Comparison of ENCODE assay signal across 19 cellular contexts in the genomic region with DNA sequence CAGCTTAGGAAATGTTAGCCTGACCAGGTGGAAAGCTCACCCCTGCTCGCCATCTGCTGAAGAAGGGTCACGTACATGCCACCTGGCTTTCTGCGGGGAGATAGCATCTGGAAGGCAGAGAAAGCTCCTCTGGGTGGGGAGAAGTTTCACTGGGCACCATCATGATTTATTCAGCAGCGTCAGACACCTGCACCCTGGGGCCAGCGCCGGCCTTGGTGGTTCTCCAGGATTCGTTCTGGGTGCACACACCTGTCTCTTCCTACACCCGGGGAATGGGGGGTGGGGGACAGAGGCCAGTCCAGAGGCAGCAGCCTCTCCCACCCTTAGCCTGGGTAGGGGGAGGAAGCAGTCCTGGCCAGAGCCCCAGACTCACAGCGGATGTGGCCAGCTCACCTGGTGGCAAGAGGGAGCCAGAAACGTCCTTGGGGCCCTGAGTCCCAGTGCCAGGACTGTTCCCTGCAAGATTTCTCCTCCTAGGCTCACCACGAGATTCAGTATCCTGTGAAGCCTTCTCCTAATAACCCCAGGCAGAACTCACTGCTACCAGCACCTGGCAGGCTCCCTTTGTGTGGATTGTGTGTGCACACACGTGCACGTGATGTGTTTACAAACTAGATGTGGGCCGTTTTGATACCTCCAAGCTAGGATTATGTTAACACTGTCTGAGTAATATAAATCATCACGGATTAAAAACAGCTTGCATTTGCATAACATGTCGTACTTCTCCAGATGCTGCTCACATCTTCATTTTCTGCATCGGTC. TPM values are rescaled to one million over a fixed set of nuclear protein-coding genes. Genes with fewer than 3 reads are reported as not detected.
DNase-seq lines count a peak whose midpoint lies in the region; ATAC-seq and TF ChIP-seq lines count a peak whose summit lies in the region.
"Had no signal": no experiment of that assay in that cellular context is flagged by ENCODE, and none has a peak within 500 bp of the region (broad histone marks: within the 10 kb centered on the region; RNA-seq: fewer than 3 reads in every experiment).

No MANE protein-coding gene starts in this region.

- DNase-seq in COR-L47 (lab: John Stamatoyannopoulos, UW) (peak; percentile 80), NCI-H1092 treated with DMSO at 0.1 percent for 48 hours (lab: John Stamatoyannopoulos, UW) (peak; percentile 83), NCI-H82 (lab: John Stamatoyannopoulos, UW) (peak; percentile 93), foreskin keratinocyte (no peak), HT-29 (ENCODE audit: low spot score) (no peak), ureter (ENCODE audit: low spot score) (no peak)
- DNase-seq in activated CD4-positive, CD25-positive, alpha-beta regulatory T cell (lab: John Stamatoyannopoulos, UW): no peak
- DNase-seq in activated CD4-positive, alpha-beta T cell treated with anti-CD3 and anti-CD28 coated beads, Interleukin-2, amount 50 U/mL, for 4 hours: no peak
- DNase-seq: activated B cell treated with CpG ODN at 0.5 μM for 24 hours; activated CD8-positive, alpha-beta memory T cell treated with anti-CD3 and anti-CD28 coated beads, Interleukin-2, amount 10 ng/mL, durations not matched to agents 7 days and 5 days; activated gamma-delta T cell treated with Interleukin-2 at 50 U/mL for 16 hours; GM23248; hippocampal formation; nucleus accumbens; stimulated activated CD4-positive, alpha-beta T cell treated with anti-CD3 and anti-CD28 coated beads, Interleukin-4, amount 100 ng/mL, for 24 hours; testis had no signal

- H3K27ac ChIP-seq in foreskin keratinocyte: no peak overlapping the region
- H3K27ac ChIP-seq: ascending aorta, GM23248, testis had no signal

- ATAC-seq in foreskin keratinocyte: peak; percentile 8
- ATAC-seq: activated CD8-positive, alpha-beta memory T cell treated with anti-CD3 and anti-CD28 coated beads, Interleukin-2, amount 10 ng/mL, durations not matched to agents 7 days and 5 days had no signal

- H3K4me1 ChIP-seq in foreskin keratinocyte: peaks cover 21% of the 10 kb centered on the region
- H3K4me1 ChIP-seq: ascending aorta had no signal

- TF ChIP-seq CTCF in foreskin keratinocyte (conservative IDR thresholded peaks at IDR 0.05): no peak

- no peaks in the 10 kb centered on the region for H3K27me3 ChIP-seq in foreskin keratinocyte
- H3K27me3 ChIP-seq: ascending aorta, esophagus muscularis mucosa, testis had no signal

RNA-seq across cellular contexts. Expression of gene RASD2, which starts 17.3 kb away (rescaled TPM):
- 0.07 TPM in 2 replicates for total RNA-seq in foreskin keratinocyte
- polyA plus RNA-seq in foreskin keratinocyte: 0.06 and 0.10 TPM in 2 replicates
- 0.05 TPM in 1 of 2 replicates, not detected in the other for total RNA-seq in HT-29 (2014; rRNA removed; shearing (Covaris generic))
- 8.7 TPM for total RNA-seq in ureter
- total RNA-seq: activated B cell treated with CpG ODN at 0.5 μM for 24 hours; T-helper 1 cell treated with Interleukin-12 subunit alpha and Interleukin-12 subunit beta and Interleukin-4 antibody, amounts not matched to agents 30 ng/mL and 1 ng/mL, for 36 hours had no signal

Comparison
In these comparisons a context has a peak if more than half of its experiments do, and no peak if none do; other contexts are left out.
1. DNase-seq: peak in COR-L47 (single experiment), NCI-H1092 treated with DMSO at 0.1 percent for 48 hours (single experiment) and NCI-H82 (single experiment); none in foreskin keratinocyte (0 of 2), HT-29 (single experiment), activated CD4-positive, CD25-positive, alpha-beta regulatory T cell (0 of 4), activated CD4-positive, alpha-beta T cell treated with anti-CD3 and anti-CD28 coated beads, Interleukin-2, amount 50 U/mL, for 4 hours (0 of 2) and ureter (single experiment).